In the genomic region with DNA sequence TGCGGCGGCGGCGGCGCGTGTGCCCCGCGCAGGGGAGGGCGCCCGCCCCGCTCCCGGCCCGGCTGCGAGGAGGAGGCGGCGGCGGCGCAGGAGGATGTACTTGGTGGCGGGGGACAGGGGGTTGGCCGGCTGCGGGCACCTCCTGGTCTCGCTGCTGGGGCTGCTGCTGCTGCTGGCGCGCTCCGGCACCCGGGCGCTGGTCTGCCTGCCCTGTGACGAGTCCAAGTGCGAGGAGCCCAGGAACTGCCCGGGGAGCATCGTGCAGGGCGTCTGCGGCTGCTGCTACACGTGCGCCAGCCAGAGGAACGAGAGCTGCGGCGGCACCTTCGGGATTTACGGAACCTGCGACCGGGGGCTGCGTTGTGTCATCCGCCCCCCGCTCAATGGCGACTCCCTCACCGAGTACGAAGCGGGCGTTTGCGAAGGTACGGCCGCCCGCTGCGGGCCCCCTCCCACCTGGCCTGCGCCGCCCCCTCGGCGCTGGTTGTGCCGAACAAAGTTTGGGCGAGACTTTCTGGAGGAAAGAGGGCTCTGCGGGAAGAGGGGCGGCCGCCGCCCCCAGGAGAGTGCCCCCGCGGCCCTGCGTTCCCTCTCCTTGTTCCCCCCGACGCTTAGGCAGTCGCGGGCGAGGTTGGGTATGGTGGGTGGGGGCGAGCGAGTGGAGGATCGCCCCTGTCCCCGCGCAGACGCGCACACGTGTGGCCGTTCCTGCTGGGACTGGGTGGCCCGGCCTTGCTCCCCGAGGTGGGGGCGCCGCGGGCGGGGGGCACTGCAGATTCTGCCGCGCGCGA, we compare ENCODE assay signal across 8 cellular contexts. TPM values are rescaled to one million over a fixed set of nuclear protein-coding genes. Genes with fewer than 3 reads are reported as not detected.
A peak's percentile ranks its signal among the peaks of the same experiment; 100 is the strongest.
DNase-seq lines count a peak whose midpoint lies in the region; ATAC-seq and TF ChIP-seq lines count a peak whose summit lies in the region.

No MANE protein-coding gene starts in this region.

- no peaks in the 10 kb centered on the region for H3K4me1 ChIP-seq in urinary bladder (ENCODE audit: insufficient read depth)

- peaks cover 3% of the 10 kb centered on the region for H3K36me3 Mint-ChIP-seq in IgD-negative memory B cell

- H3K79me2 ChIP-seq in neural cell (replicated peaks; ENCODE audit: insufficient read depth, low read length), result peaks cover 11% of the 10 kb centered on the region

- peaks cover 0 to 3% (median 0%) of the 10 kb centered on the region in 3 donors for H3K9me3 Mint-ChIP-seq in IgD-negative memory B cell

- no peaks in the 10 kb centered on the region for H3K9me3 ChIP-seq in neural cell (ENCODE audit: low read length)

- ATAC-seq in GM21423 (IDR thresholded peaks at IDR 0.05; ENCODE audit: unreplicated experiment), result peak; percentile 19

- H3K27ac Mint-ChIP-seq in IgD-negative memory B cell, result peak overlapping the region in 1 of 3 donors; percentile 40

- H3K4me3 Mint-ChIP-seq in IgD-negative memory B cell, result peak overlapping the region; percentile 77 to 94 (median 86)

- H3K9ac ChIP-seq in neural cell (ENCODE audit: low read length), result peak overlapping the region; percentile 62

- TF ChIP-seq CTCF in neural cell (IDR thresholded peaks at IDR 0.05; ENCODE audit: poor library complexity, severe bottlenecking), result no peak

- peaks cover 13% of the 10 kb centered on the region for H3F3A ChIP-seq in neural cell (ENCODE audit: insufficient read depth, low read length, poor library complexity, severe bottlenecking)

- under 1% methylated on average over 91 of the region's 92 CpGs for WGBS in urinary bladder

- no peaks in the 10 kb centered on the region for H3K27me3 ChIP-seq in neural cell (ENCODE audit: insufficient read depth, low read depth, low read length)

- H3K36me3 ChIP-seq in neural cell (ENCODE audit: insufficient read depth, low read length) (no peaks in the 10 kb centered on the region), urinary bladder (ENCODE audit: insufficient read depth) (no peaks in the 10 kb centered on the region)

- no peak for TF ChIP-seq EP300 in neural cell (conservative IDR thresholded peaks at IDR 0.05; ENCODE audit: poor library complexity, severe bottlenecking)

- DNase-seq in DMS53 (lab: John Stamatoyannopoulos, UW), result peak; percentile 79
- DNase-seq in activated CD8-positive, alpha-beta memory T cell treated with anti-CD3 and anti-CD28 coated beads, Interleukin-2, amount 50 U/mL, for 4 hours, result peak; percentile 36
- DNase-seq in fibroblast of gingiva (ENCODE audit: low read depth), result peak; percentile 33
- DNase-seq in NCI-H226, result no peak

- H3K4me1 Mint-ChIP-seq in IgD-negative memory B cell, result peaks cover 31 to 38% (median 32%) of the 10 kb centered on the region in 3 donors

- H3K4me3 ChIP-seq in neural cell (ENCODE audit: low read length) (peak overlapping the region; percentile 91), urinary bladder (ENCODE audit: low read depth, low read length) (peak overlapping the region; percentile 90)

- TF ChIP-seq RAD21 in neural cell (conservative IDR thresholded peaks at IDR 0.05), result peak; percentile 24

- no peaks in the 10 kb centered on the region for H4K20me1 ChIP-seq in neural cell (ENCODE audit: insufficient read depth)

- H3K9me2 ChIP-seq in neural cell (ENCODE audit: insufficient read depth, low read length), result no peaks in the 10 kb centered on the region

- peak overlapping the region; percentile 76 for H3K4me2 ChIP-seq in neural cell (ENCODE audit: low read length)

- H2AFZ ChIP-seq in neural cell (ENCODE audit: low read depth, low read length), result no peak overlapping the region

- no peak overlapping the region for H3K27ac ChIP-seq in neural cell (ENCODE audit: low read length)
- H3K27ac ChIP-seq in urinary bladder (ENCODE audit: low read depth), result peak overlapping the region; percentile 84

- peaks cover 27% of the 10 kb centered on the region for H3K27me3 Mint-ChIP-seq in IgD-negative memory B cell

TF ChIP-seq in neural cell, 6 proteins besides CTCF, POLR2A, EP300 and RAD21:
- peak; percentile 87 for TF ChIP-seq MXI1 (conservative IDR thresholded peaks at IDR 0.05; ENCODE audit: poor library complexity, severe bottlenecking)
- no peak for TF ChIP-seq EZH2 (IDR thresholded peaks at IDR 0.05; ENCODE audit: borderline replicate concordance, insufficient read depth, low read length, poor library complexity, severe bottlenecking)
- TF ChIP-seq POLR2AphosphoS5 (IDR thresholded peaks at IDR 0.05), result peak; percentile 36
- TF ChIP-seq, protein P1, sequence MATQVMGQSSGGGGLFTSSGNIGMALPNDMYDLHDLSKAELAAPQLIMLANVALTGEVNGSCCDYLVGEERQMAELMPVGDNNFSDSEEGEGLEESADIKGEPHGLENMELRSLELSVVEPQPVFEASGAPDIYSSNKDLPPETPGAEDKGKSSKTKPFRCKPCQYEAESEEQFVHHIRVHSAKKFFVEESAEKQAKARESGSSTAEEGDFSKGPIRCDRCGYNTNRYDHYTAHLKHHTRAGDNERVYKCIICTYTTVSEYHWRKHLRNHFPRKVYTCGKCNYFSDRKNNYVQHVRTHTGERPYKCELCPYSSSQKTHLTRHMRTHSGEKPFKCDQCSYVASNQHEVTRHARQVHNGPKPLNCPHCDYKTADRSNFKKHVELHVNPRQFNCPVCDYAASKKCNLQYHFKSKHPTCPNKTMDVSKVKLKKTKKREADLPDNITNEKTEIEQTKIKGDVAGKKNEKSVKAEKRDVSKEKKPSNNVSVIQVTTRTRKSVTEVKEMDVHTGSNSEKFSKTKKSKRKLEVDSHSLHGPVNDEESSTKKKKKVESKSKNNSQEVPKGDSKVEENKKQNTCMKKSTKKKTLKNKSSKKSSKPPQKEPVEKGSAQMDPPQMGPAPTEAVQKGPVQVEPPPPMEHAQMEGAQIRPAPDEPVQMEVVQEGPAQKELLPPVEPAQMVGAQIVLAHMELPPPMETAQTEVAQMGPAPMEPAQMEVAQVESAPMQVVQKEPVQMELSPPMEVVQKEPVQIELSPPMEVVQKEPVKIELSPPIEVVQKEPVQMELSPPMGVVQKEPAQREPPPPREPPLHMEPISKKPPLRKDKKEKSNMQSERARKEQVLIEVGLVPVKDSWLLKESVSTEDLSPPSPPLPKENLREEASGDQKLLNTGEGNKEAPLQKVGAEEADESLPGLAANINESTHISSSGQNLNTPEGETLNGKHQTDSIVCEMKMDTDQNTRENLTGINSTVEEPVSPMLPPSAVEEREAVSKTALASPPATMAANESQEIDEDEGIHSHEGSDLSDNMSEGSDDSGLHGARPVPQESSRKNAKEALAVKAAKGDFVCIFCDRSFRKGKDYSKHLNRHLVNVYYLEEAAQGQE (IDR thresholded peaks at IDR 0.05; ENCODE audit: borderline replicate concordance), result no peak

RNA-seq across cellular contexts. Expression of a gene that starts 0.8 kb away (rescaled TPM):
- 0.26 TPM for polyA plus RNA-seq in IgD-negative memory B cell
- 6.7 and 6.8 TPM in 2 replicates for polyA plus RNA-seq in neural cell
- polyA minus RNA-seq in neural cell, result 14.8 and 18.3 TPM in 2 replicates
- 78.0 TPM for total RNA-seq in urinary bladder
- polyA plus RNA-seq in urinary bladder, result 36.6 TPM
